15 cellular contexts compared by ENCODE assay signal in the genomic region with DNA sequence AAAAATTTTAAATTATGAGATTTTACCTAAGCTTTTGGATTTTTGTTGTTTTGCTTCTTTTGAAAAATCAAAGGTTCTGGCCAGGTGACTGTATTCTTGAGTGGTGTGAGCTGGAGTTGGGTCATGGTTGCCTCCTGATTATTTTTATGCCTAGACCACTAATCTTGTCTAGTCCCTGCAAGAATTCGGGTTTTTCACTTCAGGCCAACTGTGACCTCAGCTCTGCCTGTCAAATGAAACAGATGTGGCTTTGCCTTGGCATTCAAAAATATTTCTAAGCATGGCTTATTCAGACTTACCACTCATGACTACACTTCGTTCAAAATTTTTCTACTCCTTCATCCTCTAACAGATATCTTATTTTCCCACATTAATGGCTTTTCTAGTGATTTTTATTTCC. TPM values are rescaled to one million over a fixed set of nuclear protein-coding genes. Genes with fewer than 3 reads are reported as not detected.
DNase-seq lines count a peak whose midpoint lies in the region; ATAC-seq and TF ChIP-seq lines count a peak whose summit lies in the region.
"Had no signal": no experiment of that assay in that cellular context is flagged by ENCODE, and none has a peak within 500 bp of the region (broad histone marks: within the 10 kb centered on the region; RNA-seq: fewer than 3 reads in every experiment).

No MANE protein-coding gene starts in this region.

- H3K27me3 ChIP-seq in RWPE2 (ENCODE audit: insufficient read depth, poor library complexity, severe bottlenecking) (no peaks in the 10 kb centered on the region), prostate gland (replicated peaks; ENCODE audit: insufficient read depth) (no peaks in the 10 kb centered on the region)
- H3K27me3 ChIP-seq: BLaER1 had no signal

- intact Hi-C loops in posterior vena cava (cut with DNase I) (no loop called here), prostate gland (cut with DNase I) (no loop called here)

- H3K9me3 ChIP-seq in RWPE2 (ENCODE audit: severe bottlenecking) (no peaks in the 10 kb centered on the region), prostate gland (no peaks in the 10 kb centered on the region)

- H3K4me3 ChIP-seq in RWPE2 (ENCODE audit: severe bottlenecking) (no peak overlapping the region), prostate gland (no peak overlapping the region)
- H3K4me3 ChIP-seq: BLaER1 had no signal

- no peak for TF ChIP-seq POLR2A in prostate gland (IDR thresholded peaks at IDR 0.05)

- WGBS in prostate gland, result 53% methylated on average over 2 of the region's 2 CpGs

- H3K4me1 ChIP-seq in RWPE2 (ENCODE audit: insufficient read depth, poor library complexity, severe bottlenecking) (peaks cover 10% of the 10 kb centered on the region), prostate gland (replicated peaks) (no peaks in the 10 kb centered on the region)
- H3K4me1 ChIP-seq: BLaER1 had no signal

- no peaks in the 10 kb centered on the region for H3K36me3 ChIP-seq in RWPE2 (ENCODE audit: low read depth)
- H3K36me3 ChIP-seq in prostate gland, result no peaks in the 10 kb centered on the region
- H3K36me3 ChIP-seq: BLaER1 had no signal

- ATAC-seq in RWPE2 (ENCODE audit: low read depth) (no peak), HG02852 (IDR thresholded peaks at IDR 0.05; ENCODE audit: unreplicated experiment) (no peak), GM19023 (IDR thresholded peaks at IDR 0.05; ENCODE audit: unreplicated experiment) (no peak)
- ATAC-seq: activated CD8-positive, alpha-beta T cell treated with anti-CD3 and anti-CD28 coated beads for 36 hours had no signal

- H3K27ac ChIP-seq in RWPE2 (ENCODE audit: poor library complexity, severe bottlenecking) (peak overlapping the region; percentile 35), prostate gland (no peak overlapping the region)
- H3K27ac ChIP-seq: BLaER1 had no signal

- DNase-seq in EL, result peak; percentile 60
- DNase-seq in RWPE2 (ENCODE audit: low spot score), result no peak
- peak; percentile 29 for DNase-seq in glomerular visceral epithelial cell (ENCODE audit: extremely low spot score)
- peak; percentile 12 for DNase-seq in posterior vena cava (ENCODE audit: low spot score)
- DNase-seq in nucleus accumbens (lab: John Stamatoyannopoulos, UW), result no peak
- no peak for DNase-seq in prostate gland (ENCODE audit: low spot score)
- DNase-seq: activated CD8-positive, alpha-beta T cell treated with anti-CD3 and anti-CD28 coated beads for 36 hours; mammary epithelial cell; NCI-H1417; NCI-H69; retina; T-helper 2 cell had no signal

- no peak for TF ChIP-seq CTCF in RWPE2 (IDR thresholded peaks at IDR 0.05; ENCODE audit: poor library complexity, severe bottlenecking)
- TF ChIP-seq CTCF in prostate gland (IDR thresholded peaks at IDR 0.05), result no peak

RNA-seq across cellular contexts. Expression of a gene that starts 25.4 kb away (rescaled TPM):
- total RNA-seq in posterior vena cava, result 100 to 1,000 TPM; 124 to 160 TPM
- 100 to 1,000 TPM in 1 of 2 donors, 10 to 100 TPM in 1; 68.8 to 105 TPM for total RNA-seq in prostate gland

Comparison
In these comparisons a context has a peak if more than half of its experiments do, and no peak if none do; other contexts are left out.
1. DNase-seq: peak in EL (single experiment), glomerular visceral epithelial cell (single experiment) and posterior vena cava (single experiment); none in RWPE2 (single experiment), nucleus accumbens (0 of 56) and prostate gland (single experiment).